ENCODE assay signal across 1 cellular context in genomic region chr3:40452876-40453730, GRCh38.
TF ChIP-seq lines count a peak whose summit lies in the region.

No MANE protein-coding gene starts in this region.

TF ChIP-seq in HepG2, 621 proteins besides CTCF, POLR2A, EP300 and RAD21 (continued from another document and continues in another):
- TF ChIP-seq CREBL2 (CRISPR knock-in tag; IDR thresholded peaks at IDR 0.05; ENCODE audit: borderline replicate concordance) = no peak
- peak; percentile 55 for TF ChIP-seq BORCS8-MEF2B (CRISPR knock-in tag; IDR thresholded peaks at IDR 0.05)
- no peak for TF ChIP-seq PREB (CRISPR knock-in tag; IDR thresholded peaks at IDR 0.05)
- peak; percentile 99 for TF ChIP-seq HOXA3 (CRISPR knock-in tag; IDR thresholded peaks at IDR 0.05)
- no peak for TF ChIP-seq STAG1 (CRISPR knock-in tag; IDR thresholded peaks at IDR 0.05)
- 0 out of 2 replicates have a peak, but pooled peaks have one; percentile 43 for TF ChIP-seq GZF1 (CRISPR knock-in tag; IDR thresholded peaks at IDR 0.05)
- TF ChIP-seq, protein P1, sequence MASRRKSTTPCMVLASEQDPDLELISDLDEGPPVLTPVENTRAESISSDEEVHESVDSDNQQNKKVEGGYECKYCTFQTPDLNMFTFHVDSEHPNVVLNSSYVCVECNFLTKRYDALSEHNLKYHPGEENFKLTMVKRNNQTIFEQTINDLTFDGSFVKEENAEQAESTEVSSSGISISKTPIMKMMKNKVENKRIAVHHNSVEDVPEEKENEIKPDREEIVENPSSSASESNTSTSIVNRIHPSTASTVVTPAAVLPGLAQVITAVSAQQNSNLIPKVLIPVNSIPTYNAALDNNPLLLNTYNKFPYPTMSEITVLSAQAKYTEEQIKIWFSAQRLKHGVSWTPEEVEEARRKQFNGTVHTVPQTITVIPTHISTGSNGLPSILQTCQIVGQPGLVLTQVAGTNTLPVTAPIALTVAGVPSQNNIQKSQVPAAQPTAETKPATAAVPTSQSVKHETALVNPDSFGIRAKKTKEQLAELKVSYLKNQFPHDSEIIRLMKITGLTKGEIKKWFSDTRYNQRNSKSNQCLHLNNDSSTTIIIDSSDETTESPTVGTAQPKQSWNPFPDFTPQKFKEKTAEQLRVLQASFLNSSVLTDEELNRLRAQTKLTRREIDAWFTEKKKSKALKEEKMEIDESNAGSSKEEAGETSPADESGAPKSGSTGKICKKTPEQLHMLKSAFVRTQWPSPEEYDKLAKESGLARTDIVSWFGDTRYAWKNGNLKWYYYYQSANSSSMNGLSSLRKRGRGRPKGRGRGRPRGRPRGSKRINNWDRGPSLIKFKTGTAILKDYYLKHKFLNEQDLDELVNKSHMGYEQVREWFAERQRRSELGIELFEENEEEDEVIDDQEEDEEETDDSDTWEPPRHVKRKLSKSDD (CRISPR knock-in tag; IDR thresholded peaks at IDR 0.05; ENCODE audit: low read depth) = peak; percentile 89
- peak; percentile 55; the same call in 1 of the 2 replicates for TF ChIP-seq NFKB2 (CRISPR knock-in tag; IDR thresholded peaks at IDR 0.05; ENCODE audit: borderline replicate concordance)
- peak; percentile 57; the same call in 1 of the 2 replicates for TF ChIP-seq KMT2A (CRISPR knock-in tag; IDR thresholded peaks at IDR 0.05)
- peak; percentile 78 for TF ChIP-seq NR2C2 (CRISPR knock-in tag; IDR thresholded peaks at IDR 0.05; ENCODE audit: borderline replicate concordance)
- TF ChIP-seq CC2D1A (CRISPR knock-in tag; IDR thresholded peaks at IDR 0.05) = 0 out of 2 replicates have a peak, but pooled peaks have one; percentile 40
- TF ChIP-seq ASH2L (IDR thresholded peaks at IDR 0.05; ENCODE audit: insufficient read length, low read depth, low read length) = peak; percentile 52
- no peak for TF ChIP-seq PCBP2 (optimal IDR thresholded peaks at IDR 0.05; ENCODE audit: low read depth, low read length, poor library complexity, severe bottlenecking)
- peak; percentile 42; the same call in 1 of the 2 replicates for TF ChIP-seq ZNF143 (CRISPR knock-in tag; IDR thresholded peaks at IDR 0.05)
- peak; percentile 96 for TF ChIP-seq ZMYM4 (CRISPR knock-in tag; IDR thresholded peaks at IDR 0.05)
- no peak; the same call in 1 of the 2 replicates for TF ChIP-seq DPF2 (CRISPR knock-in tag; IDR thresholded peaks at IDR 0.05; ENCODE audit: borderline replicate concordance, low read depth)
- TF ChIP-seq ZNF639 (CRISPR knock-in tag; conservative IDR thresholded peaks at IDR 0.05) = no peak
- peak; percentile 50; the same call in 1 of the 2 replicates for TF ChIP-seq UBTF (CRISPR knock-in tag; IDR thresholded peaks at IDR 0.05)
- TF ChIP-seq PAF1 (CRISPR knock-in tag; IDR thresholded peaks at IDR 0.05) = no peak
- peak; percentile 35 for TF ChIP-seq ELF3 (CRISPR knock-in tag; IDR thresholded peaks at IDR 0.05)
- peak; percentile 89 for TF ChIP-seq POLR2G (IDR thresholded peaks at IDR 0.05; ENCODE audit: low read depth, low read length)
- TF ChIP-seq AHR (CRISPR knock-in tag; IDR thresholded peaks at IDR 0.05) = 0 out of 2 replicates have a peak, but pooled peaks have one; percentile 46
- no peak for TF ChIP-seq ZC3H4 (CRISPR knock-in tag; IDR thresholded peaks at IDR 0.05; ENCODE audit: borderline replicate concordance)
- peak; percentile 63; the same call in 1 of the 2 replicates for TF ChIP-seq ZNF614 (CRISPR knock-in tag; IDR thresholded peaks at IDR 0.05; ENCODE audit: borderline replicate concordance)
- TF ChIP-seq ZNF329 (CRISPR knock-in tag; IDR thresholded peaks at IDR 0.05; ENCODE audit: low read depth) = 0 out of 2 replicates have a peak, but pooled peaks have one; percentile 71
- no peak for TF ChIP-seq SMARCC2 (IDR thresholded peaks at IDR 0.05)
- peak; percentile 93 for TF ChIP-seq ZFX (CRISPR knock-in tag; IDR thresholded peaks at IDR 0.05; ENCODE audit: low read depth)
- TF ChIP-seq, protein P2, sequence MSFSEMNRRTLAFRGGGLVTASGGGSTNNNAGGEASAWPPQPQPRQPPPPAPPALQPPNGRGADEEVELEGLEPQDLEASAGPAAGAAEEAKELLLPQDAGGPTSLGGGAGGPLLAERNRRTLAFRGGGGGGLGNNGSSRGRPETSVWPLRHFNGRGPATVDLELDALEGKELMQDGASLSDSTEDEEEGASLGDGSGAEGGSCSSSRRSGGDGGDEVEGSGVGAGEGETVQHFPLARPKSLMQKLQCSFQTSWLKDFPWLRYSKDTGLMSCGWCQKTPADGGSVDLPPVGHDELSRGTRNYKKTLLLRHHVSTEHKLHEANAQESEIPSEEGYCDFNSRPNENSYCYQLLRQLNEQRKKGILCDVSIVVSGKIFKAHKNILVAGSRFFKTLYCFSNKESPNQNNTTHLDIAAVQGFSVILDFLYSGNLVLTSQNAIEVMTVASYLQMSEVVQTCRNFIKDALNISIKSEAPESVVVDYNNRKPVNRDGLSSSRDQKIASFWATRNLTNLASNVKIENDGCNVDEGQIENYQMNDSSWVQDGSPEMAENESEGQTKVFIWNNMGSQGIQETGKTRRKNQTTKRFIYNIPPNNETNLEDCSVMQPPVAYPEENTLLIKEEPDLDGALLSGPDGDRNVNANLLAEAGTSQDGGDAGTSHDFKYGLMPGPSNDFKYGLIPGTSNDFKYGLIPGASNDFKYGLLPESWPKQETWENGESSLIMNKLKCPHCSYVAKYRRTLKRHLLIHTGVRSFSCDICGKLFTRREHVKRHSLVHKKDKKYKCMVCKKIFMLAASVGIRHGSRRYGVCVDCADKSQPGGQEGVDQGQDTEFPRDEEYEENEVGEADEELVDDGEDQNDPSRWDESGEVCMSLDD (CRISPR knock-in tag; IDR thresholded peaks at IDR 0.05; ENCODE audit: borderline replicate concordance) = no peak
- peak; percentile 86 for TF ChIP-seq NFRKB (IDR thresholded peaks at IDR 0.05)
- peak; percentile 74; the same call in 1 of the 2 replicates for TF ChIP-seq ZIK1 (CRISPR knock-in tag; IDR thresholded peaks at IDR 0.05; ENCODE audit: borderline replicate concordance, low read depth)
- 0 out of 2 replicates have a peak, but pooled peaks have one; percentile 44 for TF ChIP-seq ZNF274 (CRISPR knock-in tag; IDR thresholded peaks at IDR 0.05)
- peak; percentile 49 for TF ChIP-seq SOX5 (CRISPR knock-in tag; IDR thresholded peaks at IDR 0.05; ENCODE audit: borderline replicate concordance)
- no peak for TF ChIP-seq PBX2 (CRISPR knock-in tag; IDR thresholded peaks at IDR 0.05)
- TF ChIP-seq ATF2 (CRISPR knock-in tag; IDR thresholded peaks at IDR 0.05) = peak; percentile 99
- TF ChIP-seq HDAC2 (CRISPR knock-in tag; IDR thresholded peaks at IDR 0.05) = peak; percentile 70
- peak; percentile 76 for TF ChIP-seq XRCC5 (optimal IDR thresholded peaks at IDR 0.05; ENCODE audit: low read length)
- 0 out of 2 replicates have a peak, but pooled peaks have one; percentile 80 for TF ChIP-seq SNAI1 (CRISPR knock-in tag; IDR thresholded peaks at IDR 0.05; ENCODE audit: borderline replicate concordance)
- 0 out of 2 replicates have a peak, but pooled peaks have one; percentile 5 for TF ChIP-seq ZFP36L2 (CRISPR knock-in tag; IDR thresholded peaks at IDR 0.05)
- TF ChIP-seq SIN3A (IDR thresholded peaks at IDR 0.05; ENCODE audit: borderline replicate concordance, low read depth, low read length) = peak; percentile 51; the same call in 1 of the 2 replicates
- TF ChIP-seq, protein P3, sequence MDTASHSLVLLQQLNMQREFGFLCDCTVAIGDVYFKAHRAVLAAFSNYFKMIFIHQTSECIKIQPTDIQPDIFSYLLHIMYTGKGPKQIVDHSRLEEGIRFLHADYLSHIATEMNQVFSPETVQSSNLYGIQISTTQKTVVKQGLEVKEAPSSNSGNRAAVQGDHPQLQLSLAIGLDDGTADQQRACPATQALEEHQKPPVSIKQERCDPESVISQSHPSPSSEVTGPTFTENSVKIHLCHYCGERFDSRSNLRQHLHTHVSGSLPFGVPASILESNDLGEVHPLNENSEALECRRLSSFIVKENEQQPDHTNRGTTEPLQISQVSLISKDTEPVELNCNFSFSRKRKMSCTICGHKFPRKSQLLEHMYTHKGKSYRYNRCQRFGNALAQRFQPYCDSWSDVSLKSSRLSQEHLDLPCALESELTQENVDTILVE (CRISPR knock-in tag; IDR thresholded peaks at IDR 0.05) = peak; percentile 76
- 0 out of 2 replicates have a peak, but pooled peaks have one; percentile 16 for TF ChIP-seq HNF4A (CRISPR knock-in tag; IDR thresholded peaks at IDR 0.05)
- peak; percentile 97 for TF ChIP-seq ZNF574 (CRISPR knock-in tag; IDR thresholded peaks at IDR 0.05)
- TF ChIP-seq FOXA1 (IDR thresholded peaks at IDR 0.05) = no peak
- TF ChIP-seq FOXA1 (CRISPR knock-in tag; IDR thresholded peaks at IDR 0.05) = peak; percentile 54
- TF ChIP-seq RBM39 (IDR thresholded peaks at IDR 0.05; ENCODE audit: low read depth, low read length, poor library complexity, severe bottlenecking) = no peak
- peak; percentile 79; the same call in 1 of the 2 replicates for TF ChIP-seq MEIS1 (CRISPR knock-in tag; IDR thresholded peaks at IDR 0.05; ENCODE audit: borderline replicate concordance)
- TF ChIP-seq DMAP1 (CRISPR knock-in tag; IDR thresholded peaks at IDR 0.05) = peak; percentile 67
